In the genomic region with DNA sequence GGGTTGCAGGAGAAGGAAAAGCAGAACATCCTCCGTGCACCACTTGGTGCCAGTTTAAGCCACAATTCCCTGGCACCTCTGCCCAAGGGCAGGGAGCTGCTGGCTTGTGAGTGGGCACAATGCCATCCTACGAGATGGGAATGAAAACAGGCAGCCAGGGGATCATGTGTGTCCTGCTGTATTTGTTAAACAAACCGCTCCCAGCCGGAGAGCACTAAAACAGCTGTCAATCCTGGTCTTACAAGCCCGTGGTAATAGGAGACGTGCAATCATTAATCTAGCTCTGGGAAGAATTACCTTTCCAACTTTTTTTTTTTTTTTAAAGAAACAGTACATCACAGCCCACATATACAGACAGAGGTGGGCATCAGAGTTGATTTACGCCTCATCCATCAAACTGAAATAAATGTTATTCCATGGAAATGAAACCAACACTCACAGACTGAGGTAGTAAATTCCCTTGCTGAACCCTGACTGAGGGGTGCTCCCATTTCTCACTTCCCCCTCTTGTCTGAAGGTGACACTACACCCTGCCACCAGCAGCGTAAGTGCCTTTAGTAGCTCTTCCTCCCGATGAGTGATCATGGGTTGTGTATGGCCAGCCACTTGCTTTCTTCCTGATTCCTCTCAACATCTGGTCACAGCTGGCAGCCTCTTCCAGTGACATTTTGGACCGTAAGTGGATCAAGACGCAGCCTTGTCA, we compare ENCODE assay signal across 11 cellular contexts.
DNase-seq lines count a peak whose midpoint lies in the region; FAIRE-seq lines count a peak whose summit lies in the region.
"Had no signal": no experiment of that assay in that cellular context is flagged by ENCODE, and none has a peak within 500 bp of the region (broad histone marks: within the 10 kb centered on the region; RNA-seq: fewer than 3 reads in every experiment).

No MANE protein-coding gene starts in this region.

- H3K4me3 ChIP-seq in small intestine (ENCODE audit: low read depth in 1 of 2, low read length in 2 of 2) = no peak overlapping the region
- H3K4me3 ChIP-seq: upper lobe of left lung had no signal

- H3K27ac ChIP-seq in small intestine (ENCODE audit: low read depth in 1 of 2, low read length in 1 of 2) = no peak overlapping the region
- H3K27ac ChIP-seq: upper lobe of left lung had no signal

- 22 to 33% (median 30%) methylated on average over 11 of the region's 11 CpGs for WGBS in small intestine, 3 donors

- DNase-seq in LoVo (ENCODE audit: low spot score) (peak; percentile 21), NCI-H345 (lab: John Stamatoyannopoulos, UW) (peak; percentile 90), globus pallidus (ENCODE audit: low spot score) (peak; percentile 28), small intestine (peak; percentile 63), amniotic stem cell (lab: John Stamatoyannopoulos, UW) (no peak), OCI-M2 (lab: John Stamatoyannopoulos, UW; ENCODE audit: unreplicated experiment) (no peak), NCI-H1048 (lab: John Stamatoyannopoulos, UW) (no peak), ecto neural progenitor cell (ENCODE audit: low spot score) (no peak)
- DNase-seq: activated effector memory CD4-positive, alpha-beta T cell treated with Interleukin-2 at 50 U/mL for 16 hours; GOT3; upper lobe of left lung had no signal

- H3K9me3 ChIP-seq in small intestine (ENCODE audit: control insufficient read depth, low read depth) = no peaks in the 10 kb centered on the region
- H3K9me3 ChIP-seq: upper lobe of left lung had no signal

- H3K4me1 ChIP-seq in small intestine (ENCODE audit: control insufficient read depth in 2 of 2, insufficient read depth in 1 of 2, low read depth in 1 of 2, low read length in 1 of 2) = no peaks in the 10 kb centered on the region
- H3K4me1 ChIP-seq: upper lobe of left lung had no signal

- H3K36me3 ChIP-seq in small intestine (ENCODE audit: control insufficient read depth in 2 of 2, insufficient read depth in 2 of 2, low read length in 2 of 2) = no peaks in the 10 kb centered on the region
- H3K36me3 ChIP-seq: upper lobe of left lung had no signal

- H3K27me3 ChIP-seq in small intestine (ENCODE audit: control insufficient read depth in 2 of 2, insufficient read depth in 2 of 2, low read length in 2 of 2) = peaks cover 0 to 2% of the 10 kb centered on the region in 2 donors
- H3K27me3 ChIP-seq: upper lobe of left lung had no signal

- no peak for FAIRE-seq in small intestine (lab: Jason Lieb, UNC)

Comparison
In these comparisons a context has a peak if more than half of its experiments do, and no peak if none do; other contexts are left out.
1. DNase-seq: peak in LoVo (single experiment), NCI-H345 (single experiment), globus pallidus (single experiment) and small intestine (single experiment); none in amniotic stem cell (single experiment), OCI-M2 (single experiment), NCI-H1048 (single experiment) and ecto neural progenitor cell (single experiment).